8 cellular contexts compared by ENCODE assay signal in the genomic region with DNA sequence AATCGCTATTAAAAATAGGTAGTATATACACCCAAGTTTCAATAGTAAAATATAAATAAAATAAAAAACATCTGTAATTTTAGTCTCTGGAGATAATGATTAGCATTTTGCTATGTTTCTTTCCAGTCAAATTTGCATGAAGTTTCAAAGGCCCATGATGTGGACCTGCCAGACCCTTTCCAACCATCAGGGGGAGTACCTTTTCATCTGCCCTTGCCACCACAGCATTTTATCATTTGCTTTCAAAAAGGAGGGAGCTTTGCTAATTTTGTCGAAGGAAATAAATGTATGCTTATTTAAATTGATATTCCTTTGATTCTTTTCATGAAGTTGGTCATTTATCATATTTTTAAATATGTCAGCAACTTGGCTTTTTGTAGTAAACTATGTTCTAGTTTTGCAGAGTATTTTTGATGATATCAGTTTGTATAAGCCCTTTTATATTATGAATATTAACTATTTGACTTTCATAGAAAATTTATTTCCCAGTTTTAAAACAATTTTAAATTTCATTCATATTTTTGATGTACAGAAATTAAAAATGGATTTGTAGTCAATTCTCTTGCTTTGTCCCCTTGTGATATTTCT.
A peak's percentile ranks its signal among the peaks of the same experiment; 100 is the strongest.
DNase-seq lines count a peak whose midpoint lies in the region; ATAC-seq and TF ChIP-seq lines count a peak whose summit lies in the region.

No MANE protein-coding gene starts in this region.

- ATAC-seq in left colon, result peak; percentile 52
- no peak for ATAC-seq in HG02852 (IDR thresholded peaks at IDR 0.05; ENCODE audit: unreplicated experiment)

- no peak for TF ChIP-seq EP300 in Ishikawa (IDR thresholded peaks at IDR 0.05; ENCODE audit: borderline replicate concordance)

- H3K4me3 ChIP-seq in WI38 (ENCODE audit: low read depth, low read length), result no peak overlapping the region

- peak; percentile 51 for TF ChIP-seq RAD21 in Ishikawa (IDR thresholded peaks at IDR 0.05; ENCODE audit: low read depth)

- TF ChIP-seq CTCF in WI38 (IDR thresholded peaks at IDR 0.05; ENCODE audit: low read depth, low read length), result peak; percentile 76

- peak; percentile 2 for DNase-seq in stimulated activated CD4-positive, alpha-beta T cell treated with anti-CD3 and anti-CD28 coated beads, Interleukin-4, amount 100 ng/mL, for 1 hour
- DNase-seq in stimulated activated CD4-positive, alpha-beta T cell treated with anti-CD3 and anti-CD28 coated beads, Interleukin-4, amount 100 ng/mL, for 4 hours, result no peak
- no peak for DNase-seq in left colon
- no peak for DNase-seq in cerebellum (ENCODE audit: low spot score)
- DNase-seq in GF-D8 (lab: John Stamatoyannopoulos, UW), result no peak

- intact Hi-C loops in left colon (cut with DNase I, micrococcal nuclease), result no loop called here

TF ChIP-seq in Ishikawa, 13 proteins besides CTCF, POLR2A, EP300 and RAD21:
- TF ChIP-seq, protein P1, sequence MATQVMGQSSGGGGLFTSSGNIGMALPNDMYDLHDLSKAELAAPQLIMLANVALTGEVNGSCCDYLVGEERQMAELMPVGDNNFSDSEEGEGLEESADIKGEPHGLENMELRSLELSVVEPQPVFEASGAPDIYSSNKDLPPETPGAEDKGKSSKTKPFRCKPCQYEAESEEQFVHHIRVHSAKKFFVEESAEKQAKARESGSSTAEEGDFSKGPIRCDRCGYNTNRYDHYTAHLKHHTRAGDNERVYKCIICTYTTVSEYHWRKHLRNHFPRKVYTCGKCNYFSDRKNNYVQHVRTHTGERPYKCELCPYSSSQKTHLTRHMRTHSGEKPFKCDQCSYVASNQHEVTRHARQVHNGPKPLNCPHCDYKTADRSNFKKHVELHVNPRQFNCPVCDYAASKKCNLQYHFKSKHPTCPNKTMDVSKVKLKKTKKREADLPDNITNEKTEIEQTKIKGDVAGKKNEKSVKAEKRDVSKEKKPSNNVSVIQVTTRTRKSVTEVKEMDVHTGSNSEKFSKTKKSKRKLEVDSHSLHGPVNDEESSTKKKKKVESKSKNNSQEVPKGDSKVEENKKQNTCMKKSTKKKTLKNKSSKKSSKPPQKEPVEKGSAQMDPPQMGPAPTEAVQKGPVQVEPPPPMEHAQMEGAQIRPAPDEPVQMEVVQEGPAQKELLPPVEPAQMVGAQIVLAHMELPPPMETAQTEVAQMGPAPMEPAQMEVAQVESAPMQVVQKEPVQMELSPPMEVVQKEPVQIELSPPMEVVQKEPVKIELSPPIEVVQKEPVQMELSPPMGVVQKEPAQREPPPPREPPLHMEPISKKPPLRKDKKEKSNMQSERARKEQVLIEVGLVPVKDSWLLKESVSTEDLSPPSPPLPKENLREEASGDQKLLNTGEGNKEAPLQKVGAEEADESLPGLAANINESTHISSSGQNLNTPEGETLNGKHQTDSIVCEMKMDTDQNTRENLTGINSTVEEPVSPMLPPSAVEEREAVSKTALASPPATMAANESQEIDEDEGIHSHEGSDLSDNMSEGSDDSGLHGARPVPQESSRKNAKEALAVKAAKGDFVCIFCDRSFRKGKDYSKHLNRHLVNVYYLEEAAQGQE (IDR thresholded peaks at IDR 0.05; ENCODE audit: low read depth), result no peak
- TF ChIP-seq TCF12 (IDR thresholded peaks at IDR 0.05; ENCODE audit: low read depth), result no peak
- TF ChIP-seq, protein P2, sequence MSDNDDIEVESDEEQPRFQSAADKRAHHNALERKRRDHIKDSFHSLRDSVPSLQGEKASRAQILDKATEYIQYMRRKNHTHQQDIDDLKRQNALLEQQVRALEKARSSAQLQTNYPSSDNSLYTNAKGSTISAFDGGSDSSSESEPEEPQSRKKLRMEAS (IDR thresholded peaks at IDR 0.05), result no peak
- TF ChIP-seq CEBPB (IDR thresholded peaks at IDR 0.05), result no peak
- TF ChIP-seq, protein P3, sequence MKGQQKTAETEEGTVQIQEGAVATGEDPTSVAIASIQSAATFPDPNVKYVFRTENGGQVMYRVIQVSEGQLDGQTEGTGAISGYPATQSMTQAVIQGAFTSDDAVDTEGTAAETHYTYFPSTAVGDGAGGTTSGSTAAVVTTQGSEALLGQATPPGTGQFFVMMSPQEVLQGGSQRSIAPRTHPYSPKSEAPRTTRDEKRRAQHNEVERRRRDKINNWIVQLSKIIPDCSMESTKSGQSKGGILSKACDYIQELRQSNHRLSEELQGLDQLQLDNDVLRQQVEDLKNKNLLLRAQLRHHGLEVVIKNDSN (IDR thresholded peaks at IDR 0.05), result no peak
- no peak for TF ChIP-seq TEAD4 (IDR thresholded peaks at IDR 0.05)
- TF ChIP-seq TAF1 (IDR thresholded peaks at IDR 0.05; ENCODE audit: low read depth), result no peak
- no peak for TF ChIP-seq ZBTB7A (IDR thresholded peaks at IDR 0.05; ENCODE audit: low read depth)
- TF ChIP-seq EGR1 (IDR thresholded peaks at IDR 0.05), result no peak
- TF ChIP-seq FOXM1 (IDR thresholded peaks at IDR 0.05; ENCODE audit: borderline replicate concordance, low read depth), result no peak
- no peak for TF ChIP-seq CREB1 (IDR thresholded peaks at IDR 0.05; ENCODE audit: low read depth)
- TF ChIP-seq YY1 (IDR thresholded peaks at IDR 0.05; ENCODE audit: low read depth), result no peak
- no peak for TF ChIP-seq NFIC (IDR thresholded peaks at IDR 0.05)
TF ChIP-seq in Ishikawa: peak in this region for 0.
